ENCODE assay signal across 1 cellular context in the genomic region with DNA sequence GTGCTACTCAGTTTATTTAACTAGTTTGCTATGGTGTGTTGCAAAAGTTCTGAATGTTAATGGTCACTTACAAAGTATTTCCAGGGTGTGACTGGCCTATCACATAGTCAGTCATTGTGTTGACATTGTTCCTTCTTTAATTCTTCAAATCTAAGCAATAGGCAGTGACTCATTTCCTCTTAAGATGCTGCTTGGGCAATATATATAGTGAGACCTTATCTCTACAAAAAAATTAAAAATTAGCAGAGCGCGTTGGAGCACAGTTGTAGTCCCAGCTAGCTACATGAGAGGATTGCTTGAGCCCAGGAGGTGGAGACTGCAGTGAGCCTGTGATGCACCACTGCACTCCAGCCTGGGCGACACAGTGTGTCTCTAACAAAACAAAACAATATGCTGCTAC.
A peak's percentile ranks its signal among the peaks of the same experiment; 100 is the strongest.
TF ChIP-seq lines count a peak whose summit lies in the region.

No MANE protein-coding gene starts in this region.

TF ChIP-seq in HCT116, 20 proteins besides CTCF, POLR2A, EP300 and RAD21 (continued from another document):
- TF ChIP-seq, protein P1, sequence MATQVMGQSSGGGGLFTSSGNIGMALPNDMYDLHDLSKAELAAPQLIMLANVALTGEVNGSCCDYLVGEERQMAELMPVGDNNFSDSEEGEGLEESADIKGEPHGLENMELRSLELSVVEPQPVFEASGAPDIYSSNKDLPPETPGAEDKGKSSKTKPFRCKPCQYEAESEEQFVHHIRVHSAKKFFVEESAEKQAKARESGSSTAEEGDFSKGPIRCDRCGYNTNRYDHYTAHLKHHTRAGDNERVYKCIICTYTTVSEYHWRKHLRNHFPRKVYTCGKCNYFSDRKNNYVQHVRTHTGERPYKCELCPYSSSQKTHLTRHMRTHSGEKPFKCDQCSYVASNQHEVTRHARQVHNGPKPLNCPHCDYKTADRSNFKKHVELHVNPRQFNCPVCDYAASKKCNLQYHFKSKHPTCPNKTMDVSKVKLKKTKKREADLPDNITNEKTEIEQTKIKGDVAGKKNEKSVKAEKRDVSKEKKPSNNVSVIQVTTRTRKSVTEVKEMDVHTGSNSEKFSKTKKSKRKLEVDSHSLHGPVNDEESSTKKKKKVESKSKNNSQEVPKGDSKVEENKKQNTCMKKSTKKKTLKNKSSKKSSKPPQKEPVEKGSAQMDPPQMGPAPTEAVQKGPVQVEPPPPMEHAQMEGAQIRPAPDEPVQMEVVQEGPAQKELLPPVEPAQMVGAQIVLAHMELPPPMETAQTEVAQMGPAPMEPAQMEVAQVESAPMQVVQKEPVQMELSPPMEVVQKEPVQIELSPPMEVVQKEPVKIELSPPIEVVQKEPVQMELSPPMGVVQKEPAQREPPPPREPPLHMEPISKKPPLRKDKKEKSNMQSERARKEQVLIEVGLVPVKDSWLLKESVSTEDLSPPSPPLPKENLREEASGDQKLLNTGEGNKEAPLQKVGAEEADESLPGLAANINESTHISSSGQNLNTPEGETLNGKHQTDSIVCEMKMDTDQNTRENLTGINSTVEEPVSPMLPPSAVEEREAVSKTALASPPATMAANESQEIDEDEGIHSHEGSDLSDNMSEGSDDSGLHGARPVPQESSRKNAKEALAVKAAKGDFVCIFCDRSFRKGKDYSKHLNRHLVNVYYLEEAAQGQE (IDR thresholded peaks at IDR 0.05; ENCODE audit: low read depth): no peak
- no peak for TF ChIP-seq ELF1 (IDR thresholded peaks at IDR 0.05; ENCODE audit: borderline replicate concordance, low read depth)
- TF ChIP-seq, protein P2, sequence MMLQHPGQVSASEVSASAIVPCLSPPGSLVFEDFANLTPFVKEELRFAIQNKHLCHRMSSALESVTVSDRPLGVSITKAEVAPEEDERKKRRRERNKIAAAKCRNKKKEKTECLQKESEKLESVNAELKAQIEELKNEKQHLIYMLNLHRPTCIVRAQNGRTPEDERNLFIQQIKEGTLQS (IDR thresholded peaks at IDR 0.05): no peak
- TF ChIP-seq CBX3 (IDR thresholded peaks at IDR 0.05; ENCODE audit: low read depth): no peak
- TF ChIP-seq EZH2 (IDR thresholded peaks at IDR 0.05): no peak
- peak; percentile 21; the same call in 1 of the 2 replicates for TF ChIP-seq JUND (IDR thresholded peaks at IDR 0.05)
- TF ChIP-seq SIN3A (IDR thresholded peaks at IDR 0.05; ENCODE audit: low read depth): no peak
- TF ChIP-seq, protein P3, sequence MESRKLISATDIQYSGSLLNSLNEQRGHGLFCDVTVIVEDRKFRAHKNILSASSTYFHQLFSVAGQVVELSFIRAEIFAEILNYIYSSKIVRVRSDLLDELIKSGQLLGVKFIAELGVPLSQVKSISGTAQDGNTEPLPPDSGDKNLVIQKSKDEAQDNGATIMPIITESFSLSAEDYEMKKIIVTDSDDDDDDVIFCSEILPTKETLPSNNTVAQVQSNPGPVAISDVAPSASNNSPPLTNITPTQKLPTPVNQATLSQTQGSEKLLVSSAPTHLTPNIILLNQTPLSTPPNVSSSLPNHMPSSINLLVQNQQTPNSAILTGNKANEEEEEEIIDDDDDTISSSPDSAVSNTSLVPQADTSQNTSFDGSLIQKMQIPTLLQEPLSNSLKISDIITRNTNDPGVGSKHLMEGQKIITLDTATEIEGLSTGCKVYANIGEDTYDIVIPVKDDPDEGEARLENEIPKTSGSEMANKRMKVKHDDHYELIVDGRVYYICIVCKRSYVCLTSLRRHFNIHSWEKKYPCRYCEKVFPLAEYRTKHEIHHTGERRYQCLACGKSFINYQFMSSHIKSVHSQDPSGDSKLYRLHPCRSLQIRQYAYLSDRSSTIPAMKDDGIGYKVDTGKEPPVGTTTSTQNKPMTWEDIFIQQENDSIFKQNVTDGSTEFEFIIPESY (IDR thresholded peaks at IDR 0.05; ENCODE audit: extremely low read depth, insufficient replicate concordance, low read length): no peak
- no peak for TF ChIP-seq POLR2AphosphoS5 (IDR thresholded peaks at IDR 0.05; ENCODE audit: low read depth, low read length)
- no peak for TF ChIP-seq TCF7L2 (IDR thresholded peaks at IDR 0.05; ENCODE audit: borderline replicate concordance, extremely low read depth, insufficient read depth, insufficient read length)
- TF ChIP-seq EZH2phosphoT487 (IDR thresholded peaks at IDR 0.05; ENCODE audit: borderline replicate concordance): no peak
- TF ChIP-seq FOSL1 (IDR thresholded peaks at IDR 0.05; ENCODE audit: low read depth): 0 out of 2 replicates have a peak, but pooled peaks have one; percentile 17
- no peak for TF ChIP-seq ZNF274 (IDR thresholded peaks at IDR 0.05; ENCODE audit: low read depth, low read length)
- no peak for TF ChIP-seq ZFX (IDR thresholded peaks at IDR 0.05)
- 0 out of 2 replicates have a peak, but pooled peaks have one; percentile 10 for TF ChIP-seq SP1 (IDR thresholded peaks at IDR 0.05; ENCODE audit: low read depth)
- TF ChIP-seq EGR1 (IDR thresholded peaks at IDR 0.05; ENCODE audit: low read depth): no peak
